8 cellular contexts compared by ENCODE assay signal in genomic region chr2:240585101-240585500, GRCh38. TPM values are rescaled to one million over a fixed set of nuclear protein-coding genes. Genes with fewer than 3 reads are reported as not detected.
DNase-seq lines count a peak whose midpoint lies in the region; ATAC-seq and TF ChIP-seq lines count a peak whose summit lies in the region.

No MANE protein-coding gene starts in this region.

- ATAC-seq in GM19351 (IDR thresholded peaks at IDR 0.05; ENCODE audit: unreplicated experiment) (peak; percentile 28), HG03460 (IDR thresholded peaks at IDR 0.05; ENCODE audit: unreplicated experiment) (peak; percentile 35)

- TF ChIP-seq POLR2A in breast epithelium (IDR thresholded peaks at IDR 0.05) = no peak

- peak overlapping the region; percentile 88 to 98 for H3K9ac ChIP-seq in mucosa of rectum (ENCODE audit: low read depth in 1 of 2, low read length in 2 of 2)

- H3K9me3 ChIP-seq in breast epithelium (no peaks in the 10 kb centered on the region), mucosa of rectum (ENCODE audit: control insufficient read depth in 2 of 2, low read length in 2 of 2) (no peaks in the 10 kb centered on the region)

- peaks cover 22 to 24% of the 10 kb centered on the region in 2 donors for H3K4me1 ChIP-seq in breast epithelium
- peaks cover 26 to 30% of the 10 kb centered on the region in 2 donors for H3K4me1 ChIP-seq in mucosa of rectum (ENCODE audit: control insufficient read depth in 2 of 2, insufficient read depth in 2 of 2, low read length in 2 of 2)

- no peaks in the 10 kb centered on the region for H3K36me3 ChIP-seq in breast epithelium
- peaks cover 3 to 9% of the 10 kb centered on the region in 2 donors for H3K36me3 ChIP-seq in mucosa of rectum (ENCODE audit: control insufficient read depth in 2 of 2, insufficient read depth in 2 of 2, low read length in 2 of 2)

- intact Hi-C loops in breast epithelium (cut with DNase I; ENCODE audit: low total_unique reads) = no loop called here

- H3K27ac ChIP-seq in 22Rv1 (peak overlapping the region; percentile 71), breast epithelium (peak overlapping the region; percentile 9 to 93), mucosa of rectum (ENCODE audit: low read depth in 2 of 2, low read length in 2 of 2) (peak overlapping the region; percentile 8 to 95)

- H3K4me3 ChIP-seq in breast epithelium (peak overlapping the region; percentile 84 to 97 (median 87)), mucosa of rectum (ENCODE audit: low read length in 2 of 2) (peak overlapping the region; percentile 86 to 99)

- TF ChIP-seq CTCF in 22Rv1 (IDR thresholded peaks at IDR 0.05) = no peak
- no peak for TF ChIP-seq CTCF in breast epithelium (IDR thresholded peaks at IDR 0.05)

- H3K27me3 ChIP-seq in breast epithelium (no peaks in the 10 kb centered on the region), mucosa of rectum (ENCODE audit: control insufficient read depth in 2 of 2, insufficient read depth in 2 of 2, low read length in 2 of 2) (no peaks in the 10 kb centered on the region)

- no peak for DNase-seq in breast epithelium (ENCODE audit: low spot score in 2 of 2)
- no peak for DNase-seq in KG1 (lab: John Stamatoyannopoulos, UW)
- DNase-seq in activated CD4-positive, alpha-beta T cell treated with anti-CD3 and anti-CD28 coated beads, Interleukin-2, amount 50 U/mL, for 48 hours = no peak
- DNase-seq in stimulated activated CD4-positive, alpha-beta T cell treated with anti-CD3 and anti-CD28 coated beads, Interleukin-12 subunit alpha, Interleukin-12 subunit beta, amount 100 ng/mL, for 4 hours = no peak

RNA-seq across cellular contexts. Expression of gene CAPN10, which starts 1.4 kb away (rescaled TPM):
- total RNA-seq in breast epithelium = 10 to 100 TPM; 17.0 to 26.2 (median 25.5) TPM

RNA-seq across cellular contexts. Expression of gene RNPEPL1, which starts 16.8 kb away (rescaled TPM):
- total RNA-seq in breast epithelium = 10 to 100 TPM; 22.4 to 57.9 (median 42.3) TPM

RNA-seq across cellular contexts. Expression of gene DUSP28, which starts 24.9 kb away (rescaled TPM):
- total RNA-seq in breast epithelium = 1 to 10 TPM; 5.9 to 8.8 (median 6.9) TPM

RNA-seq across cellular contexts. Expression of gene ANKMY1, which starts 27.3 kb away (rescaled TPM):
- 10 to 100 TPM; 13.0 to 32.8 (median 19.0) TPM for total RNA-seq in breast epithelium

RNA-seq across cellular contexts. Expression of gene GPR35, which starts 40.2 kb away (rescaled TPM):
- 1 to 10 TPM; 1.6 to 4.7 (median 2.6) TPM for total RNA-seq in breast epithelium
